29 cellular contexts compared by ENCODE assay signal in genomic region chr20:52926505-52926904, GRCh38. TPM values are rescaled to one million over a fixed set of nuclear protein-coding genes. Genes with fewer than 3 reads are reported as not detected.
"Had no signal": no experiment of that assay in that cellular context is flagged by ENCODE, and none has a peak within 500 bp of the region (broad histone marks: within the 10 kb centered on the region; RNA-seq: fewer than 3 reads in every experiment).

No MANE protein-coding gene starts in this region.

- H3K27ac Mint-ChIP-seq: activated B cell treated with CpG ODN at 0.5 μM for 24 hours; activated CD4-positive, alpha-beta memory T cell treated with anti-CD3 and anti-CD28 coated beads for 36 hours; activated naive CD8-positive, alpha-beta T cell treated with anti-CD3 and anti-CD28 coated beads, Interleukin-2, amount 50 U/mL, for 24 hours; activated T-cell treated with anti-CD3 and anti-CD28 coated beads, Interleukin-2, amount 50 U/mL, for 72 hours; effector memory CD8-positive, alpha-beta T cell; naive thymus-derived CD4-positive, alpha-beta T cell; stimulated activated memory B cell treated with anti-CD40 and anti-IgM and Interleukin-4, amounts not matched to agents 10 μg/mL and 1 μg/mL and 100 μg/mL, for 72 hours; T-helper 17 cell had no signal

- H2AFZ ChIP-seq: neural progenitor cell had no signal

- H3K36me3 ChIP-seq: brain microvascular endothelial cell, colonic mucosa, left lung, neural progenitor cell, sigmoid colon, stomach, suprapubic skin, tibial nerve had no signal

- H3K4me1 ChIP-seq: colonic mucosa, sigmoid colon, stomach, tibial nerve had no signal

- H3K4me2 ChIP-seq: neural progenitor cell, smooth muscle cell had no signal

- H3K27me3 ChIP-seq: brain microvascular endothelial cell, colonic mucosa, left lung, neural progenitor cell, sigmoid colon, stomach, suprapubic skin, tibial nerve had no signal

- H3K27me3 Mint-ChIP-seq: activated B cell treated with CpG ODN at 0.5 μM for 24 hours had no signal

- FAIRE-seq: endothelial cell of umbilical vein, kidney had no signal

- H3K27ac ChIP-seq: brain microvascular endothelial cell, colonic mucosa, dorsolateral prefrontal cortex, left lung, neural progenitor cell, sigmoid colon, stomach, suprapubic skin, tibial nerve had no signal

- H3K9me3 Mint-ChIP-seq: activated B cell treated with CpG ODN at 0.5 μM for 24 hours; activated CD4-positive, alpha-beta memory T cell treated with anti-CD3 and anti-CD28 coated beads for 36 hours; activated T-cell treated with anti-CD3 and anti-CD28 coated beads, Interleukin-2, amount 50 U/mL, for 72 hours; central memory CD8-positive, alpha-beta T cell; effector memory CD8-positive, alpha-beta T cell; stimulated activated memory B cell treated with anti-CD40 and anti-IgM and Interleukin-4, amounts not matched to agents 10 μg/mL and 1 μg/mL and 100 μg/mL, for 72 hours had no signal

- DNase-seq: activated B cell treated with CpG ODN at 0.5 μM for 24 hours; activated CD4-positive, alpha-beta memory T cell treated with anti-CD3 and anti-CD28 coated beads for 36 hours; activated CD4-positive, alpha-beta T cell treated with anti-CD3 and anti-CD28 coated beads for 4 hours; activated effector memory CD4-positive, alpha-beta T cell treated with anti-CD3 and anti-CD28 coated beads, Interleukin-2, amount 50 U/mL, for 16 hours; activated naive CD4-positive, alpha-beta T cell treated with anti-CD3 and anti-CD28 coated beads, Interleukin-2, amount 50 U/mL, for 16 hours; activated naive CD8-positive, alpha-beta T cell treated with anti-CD3 and anti-CD28 coated beads, Interleukin-2, amount 50 U/mL, for 24 hours; activated T-cell treated with anti-CD3 and anti-CD28 coated beads, Interleukin-2, amount 50 U/mL, for 72 hours; aorta; brain microvascular endothelial cell; colonic mucosa; dorsolateral prefrontal cortex; effector memory CD8-positive, alpha-beta T cell; foreskin melanocyte; kidney; left lung; naive thymus-derived CD4-positive, alpha-beta T cell; retina; sigmoid colon; stimulated activated CD4-positive, alpha-beta T cell treated with anti-CD3 and anti-CD28 coated beads, Interleukin-15, amount 100 ng/mL, for 24 hours; stomach; T-helper 17 cell had no signal

- H3K9ac ChIP-seq: neural progenitor cell had no signal

- ATAC-seq: activated naive CD8-positive, alpha-beta T cell treated with anti-CD3 and anti-CD28 coated beads, Interleukin-2, amount 50 U/mL, for 24 hours; effector memory CD8-positive, alpha-beta T cell; left lung; naive thymus-derived CD4-positive, alpha-beta T cell; stimulated activated memory B cell treated with anti-CD40 and anti-IgM and Interleukin-4, amounts not matched to agents 10 μg/mL and 1 μg/mL and 100 μg/mL, for 72 hours; T-helper 17 cell had no signal

- H3K9me3 ChIP-seq: colonic mucosa, left lung, sigmoid colon, stomach, suprapubic skin, tibial nerve had no signal

- H3K4me1 Mint-ChIP-seq: activated B cell treated with CpG ODN at 0.5 μM for 24 hours; central memory CD8-positive, alpha-beta T cell; stimulated activated memory B cell treated with anti-CD40 and anti-IgM and Interleukin-4, amounts not matched to agents 10 μg/mL and 1 μg/mL and 100 μg/mL, for 72 hours; T-helper 17 cell had no signal

- H3K36me3 Mint-ChIP-seq: activated CD4-positive, alpha-beta memory T cell treated with anti-CD3 and anti-CD28 coated beads for 36 hours; naive thymus-derived CD4-positive, alpha-beta T cell; neural progenitor cell; stimulated activated memory B cell treated with anti-CD40 and anti-IgM and Interleukin-4, amounts not matched to agents 10 μg/mL and 1 μg/mL and 100 μg/mL, for 72 hours had no signal

- H3K4me3 ChIP-seq: colonic mucosa, dorsolateral prefrontal cortex, left lung, lung, neural progenitor cell, sigmoid colon, smooth muscle cell, stomach, suprapubic skin, tibial nerve had no signal

- H3K4me3 Mint-ChIP-seq: activated B cell treated with CpG ODN at 0.5 μM for 24 hours; activated CD4-positive, alpha-beta memory T cell treated with anti-CD3 and anti-CD28 coated beads for 36 hours; activated naive CD8-positive, alpha-beta T cell treated with anti-CD3 and anti-CD28 coated beads, Interleukin-2, amount 50 U/mL, for 24 hours; activated T-cell treated with anti-CD3 and anti-CD28 coated beads, Interleukin-2, amount 50 U/mL, for 72 hours; central memory CD8-positive, alpha-beta T cell; effector memory CD8-positive, alpha-beta T cell; naive thymus-derived CD4-positive, alpha-beta T cell; neural progenitor cell; stimulated activated memory B cell treated with anti-CD40 and anti-IgM and Interleukin-4, amounts not matched to agents 10 μg/mL and 1 μg/mL and 100 μg/mL, for 72 hours; T-helper 17 cell had no signal

RNA-seq across cellular contexts. Expression of gene TSHZ2, which starts 45.7 kb away (rescaled TPM):
- total RNA-seq: endothelial cell of umbilical vein had no signal
